ENCODE assay signal across 18 cellular contexts in the genomic region with DNA sequence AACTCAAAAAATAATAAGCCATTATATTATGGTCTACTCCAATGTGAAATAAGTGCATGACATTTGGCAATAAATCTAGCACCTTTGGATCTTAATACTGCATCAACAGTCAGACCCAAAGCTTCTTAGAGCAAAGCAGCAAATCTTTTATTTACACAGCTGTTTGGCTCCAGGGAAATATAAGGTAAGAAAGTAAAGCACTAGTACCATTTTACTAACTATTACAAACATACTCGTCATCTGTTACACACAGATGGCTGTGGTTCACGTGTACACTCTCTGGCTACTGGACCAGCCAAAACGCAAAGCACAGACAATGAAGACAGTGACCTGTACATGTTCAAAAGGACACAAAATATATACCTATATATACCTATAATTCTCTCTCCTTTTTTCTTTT. TPM values are rescaled to one million over a fixed set of nuclear protein-coding genes. Genes with fewer than 3 reads are reported as not detected.
DNase-seq lines count a peak whose midpoint lies in the region; ATAC-seq, FAIRE-seq and TF ChIP-seq lines count a peak whose summit lies in the region.
"Had no signal": no experiment of that assay in that cellular context is flagged by ENCODE, and none has a peak within 500 bp of the region (broad histone marks: within the 10 kb centered on the region; RNA-seq: fewer than 3 reads in every experiment).

No MANE protein-coding gene starts in this region.

- H3K4me3 ChIP-seq in DOHH2 (ENCODE audit: low read length) = peak overlapping the region; percentile 92
- no peak overlapping the region for H3K4me3 ChIP-seq in Loucy (ENCODE audit: low read length, poor library complexity, severe bottlenecking)
- no peak overlapping the region for H3K4me3 ChIP-seq in astrocyte (ENCODE audit: insufficient read depth, low read depth, low read length)
- no peak overlapping the region for H3K4me3 ChIP-seq in mesenchymal stem cell (ENCODE audit: insufficient read depth in 1 of 2, low read depth in 1 of 2, low read length in 2 of 2)
- H3K4me3 ChIP-seq: MG63, testis had no signal

- H2AFZ ChIP-seq in Loucy (ENCODE audit: low read length) (no peak overlapping the region), astrocyte (ENCODE audit: low read depth, low read length) (no peak overlapping the region), mesenchymal stem cell (ENCODE audit: low read depth, low read length) (no peak overlapping the region)

- no peak for TF ChIP-seq CTCF in DOHH2 (IDR thresholded peaks at IDR 0.05; ENCODE audit: low read depth, low read length, poor library complexity, severe bottlenecking)
- no peak for TF ChIP-seq CTCF in Loucy (conservative IDR thresholded peaks at IDR 0.05; ENCODE audit: low read length)
- TF ChIP-seq CTCF in astrocyte (IDR thresholded peaks at IDR 0.05; ENCODE audit: insufficient read depth, low read depth, low read length) = no peak

- DNase-seq in astrocyte (ENCODE audit: low read depth) = no peak
- DNase-seq in mesenchymal stem cell = no peak
- DNase-seq in iPS-NIHi7 (ENCODE audit: extremely low spot score) = no peak
- DNase-seq in NCI-H1930 (lab: John Stamatoyannopoulos, UW) = no peak
- no peak for DNase-seq in activated naive CD4-positive, alpha-beta T cell treated with anti-CD3 and anti-CD28 coated beads, Interleukin-2, amount 50 U/mL, for 72 hours (ENCODE audit: low spot score in 2 of 2)
- DNase-seq: activated CD8-positive, alpha-beta memory T cell treated with anti-CD3 and anti-CD28 coated beads, Interleukin-2, amount 50 U/mL, for 48 hours; cerebellar nuclear complex; EL; left lung; MG63; T-helper 17 cell; testis had no signal

- no peak overlapping the region for H4K8ac ChIP-seq in mesenchymal stem cell (ENCODE audit: low read length)

- H4K91ac ChIP-seq in mesenchymal stem cell (ENCODE audit: low read length) = no peak overlapping the region

- H3F3A ChIP-seq in DOHH2 (ENCODE audit: control insufficient read depth, insufficient read depth) (peaks cover 4% of the 10 kb centered on the region; the same call in 1 of the 2 replicates), Loucy (ENCODE audit: low read depth) (no peaks in the 10 kb centered on the region)

- H3K27ac ChIP-seq in DOHH2 (ENCODE audit: low read depth, low read length) (peak overlapping the region; percentile 35), astrocyte (ENCODE audit: low read depth, low read length) (no peak overlapping the region), mesenchymal stem cell (ENCODE audit: low read length, poor library complexity, severe bottlenecking) (peak overlapping the region; percentile 45)
- H3K27ac ChIP-seq: BLaER1 treated with 17β-estradiol and CSF1 and Interleukin-3, amounts not matched to agents 10 nM and 100 nM; testis had no signal

- no peak overlapping the region for H3K9ac ChIP-seq in Loucy (ENCODE audit: low read depth, low read length, poor library complexity, severe bottlenecking)
- H3K9ac ChIP-seq in astrocyte (ENCODE audit: low read length) = no peak overlapping the region
- H3K9ac ChIP-seq in mesenchymal stem cell (ENCODE audit: low read length) = no peak overlapping the region

- peaks cover 55% of the 10 kb centered on the region for H3K4me1 ChIP-seq in DOHH2 (ENCODE audit: control insufficient read depth, low read length)
- peaks cover 25% of the 10 kb centered on the region for H3K4me1 ChIP-seq in Loucy (ENCODE audit: insufficient read depth, low read length, poor library complexity, severe bottlenecking)
- H3K4me1 ChIP-seq in astrocyte (ENCODE audit: insufficient read depth, low read length) = peaks cover 5% of the 10 kb centered on the region
- peaks cover 4% of the 10 kb centered on the region for H3K4me1 ChIP-seq in mesenchymal stem cell (ENCODE audit: control insufficient read depth, insufficient read depth, low read depth, low read length)

- H3K4me3 Mint-ChIP-seq in astrocyte (ENCODE audit: unreplicated experiment) = peak overlapping the region; percentile 51
- H3K4me3 Mint-ChIP-seq: activated naive CD4-positive, alpha-beta T cell treated with anti-CD3 and anti-CD28 coated beads, Interleukin-2, amount 50 U/mL, for 24 hours; T-helper 17 cell had no signal

- no peaks in the 10 kb centered on the region for H3K9me2 ChIP-seq in DOHH2 (replicated peaks; ENCODE audit: control insufficient read depth, low read length)
- H3K9me2 ChIP-seq in Loucy (replicated peaks; ENCODE audit: low read depth, low read length) = no peaks in the 10 kb centered on the region

- H3K79me2 ChIP-seq in DOHH2 (ENCODE audit: control insufficient read depth, low read length) (peaks cover 97% of the 10 kb centered on the region), Loucy (ENCODE audit: insufficient read depth, low read length) (peaks cover 31% of the 10 kb centered on the region), astrocyte (ENCODE audit: insufficient read depth, low read length) (peaks cover 87% of the 10 kb centered on the region)

- H2BK5ac ChIP-seq in mesenchymal stem cell (ENCODE audit: low read depth, low read length, poor library complexity, severe bottlenecking) = no peak overlapping the region

- H2BK15ac ChIP-seq in mesenchymal stem cell (ENCODE audit: low read depth, poor library complexity, severe bottlenecking) = no peak overlapping the region

- H3K14ac ChIP-seq in mesenchymal stem cell (ENCODE audit: low read length in 2 of 2) = no peak overlapping the region

- no peaks in the 10 kb centered on the region for H3K27me3 Mint-ChIP-seq in astrocyte (ENCODE audit: low read depth, unreplicated experiment)
- H3K27me3 Mint-ChIP-seq: activated naive CD4-positive, alpha-beta T cell treated with anti-CD3 and anti-CD28 coated beads, Interleukin-2, amount 50 U/mL, for 24 hours had no signal

- peaks cover 9% of the 10 kb centered on the region for H3K4me1 Mint-ChIP-seq in astrocyte (ENCODE audit: low read depth, unreplicated experiment)

- H3K9me3 Mint-ChIP-seq in astrocyte (ENCODE audit: unreplicated experiment) = no peaks in the 10 kb centered on the region
- no peaks in the 10 kb centered on the region for H3K9me3 Mint-ChIP-seq in activated naive CD4-positive, alpha-beta T cell treated with anti-CD3 and anti-CD28 coated beads, Interleukin-2, amount 50 U/mL, for 72 hours
- H3K9me3 Mint-ChIP-seq: activated naive CD4-positive, alpha-beta T cell treated with anti-CD3 and anti-CD28 coated beads, Interleukin-2, amount 50 U/mL, for 24 hours had no signal

- ATAC-seq in HG03457 (IDR thresholded peaks at IDR 0.05; ENCODE audit: unreplicated experiment) = no peak
- no peak for ATAC-seq in activated naive CD4-positive, alpha-beta T cell treated with anti-CD3 and anti-CD28 coated beads, Interleukin-2, amount 50 U/mL, for 72 hours
- ATAC-seq: left lung, Right ventricle myocardium inferior, T-helper 17 cell had no signal

- H3K27me3 ChIP-seq in DOHH2 (ENCODE audit: control insufficient read depth, low read length) (no peaks in the 10 kb centered on the region), Loucy (ENCODE audit: insufficient read depth, low read length, poor library complexity, severe bottlenecking) (no peaks in the 10 kb centered on the region), astrocyte (ENCODE audit: insufficient read depth, low read length) (no peaks in the 10 kb centered on the region), mesenchymal stem cell (ENCODE audit: control insufficient read depth in 1 of 2, insufficient read depth in 1 of 2, low read length in 2 of 2) (no peaks in the 10 kb centered on the region)
- H3K27me3 ChIP-seq: BLaER1 treated with 17β-estradiol and CSF1 and Interleukin-3, amounts not matched to agents 10 nM and 100 nM; left lung; MG63; testis had no signal

- no peak overlapping the region for H2BK12ac ChIP-seq in mesenchymal stem cell (ENCODE audit: low read length in 2 of 2)

- H3K36me3 Mint-ChIP-seq in astrocyte (ENCODE audit: low read depth, unreplicated experiment) = peaks cover 3% of the 10 kb centered on the region
- H3K36me3 Mint-ChIP-seq in activated naive CD4-positive, alpha-beta T cell treated with anti-CD3 and anti-CD28 coated beads, Interleukin-2, amount 50 U/mL, for 72 hours = peaks cover 6 to 25% of the 10 kb centered on the region in 2 donors
- H3K36me3 Mint-ChIP-seq: activated naive CD4-positive, alpha-beta T cell treated with anti-CD3 and anti-CD28 coated beads, Interleukin-2, amount 50 U/mL, for 24 hours had no signal

- H3K18ac ChIP-seq in mesenchymal stem cell (ENCODE audit: low read depth in 1 of 2, low read length in 2 of 2) = no peak overlapping the region

- H3K79me1 ChIP-seq in mesenchymal stem cell (replicated peaks; ENCODE audit: low read length, poor library complexity, severe bottlenecking) = peaks cover 6% of the 10 kb centered on the region

- H4K20me1 ChIP-seq in DOHH2 (ENCODE audit: control insufficient read depth, insufficient read depth, low read depth, low read length) (no peaks in the 10 kb centered on the region), Loucy (ENCODE audit: insufficient read depth, low read length, poor library complexity, severe bottlenecking) (peaks cover 13% of the 10 kb centered on the region), astrocyte (ENCODE audit: insufficient read depth, low read length) (peaks cover 10% of the 10 kb centered on the region)

- WGBS in mesenchymal stem cell = 95% methylated on average over 3 of the region's 3 CpGs

- no peak overlapping the region for H2BK120ac ChIP-seq in mesenchymal stem cell (ENCODE audit: low read depth, low read length)

- H3K9me3 ChIP-seq in DOHH2 (ENCODE audit: control insufficient read depth, insufficient read depth, low read length) (no peaks in the 10 kb centered on the region), Loucy (ENCODE audit: insufficient read depth, low read depth, low read length) (no peaks in the 10 kb centered on the region), astrocyte (ENCODE audit: insufficient read depth, low read depth, low read length) (no peaks in the 10 kb centered on the region), mesenchymal stem cell (ENCODE audit: control insufficient read depth, low read length) (no peaks in the 10 kb centered on the region)
- H3K9me3 ChIP-seq: BLaER1 treated with 17β-estradiol and CSF1 and Interleukin-3, amounts not matched to agents 10 nM and 100 nM; left lung; MG63; testis had no signal

- H3K27ac Mint-ChIP-seq in astrocyte (ENCODE audit: unreplicated experiment) = no peak overlapping the region
- no peak overlapping the region for H3K27ac Mint-ChIP-seq in activated naive CD4-positive, alpha-beta T cell treated with anti-CD3 and anti-CD28 coated beads, Interleukin-2, amount 50 U/mL, for 72 hours
- H3K27ac Mint-ChIP-seq: activated naive CD4-positive, alpha-beta T cell treated with anti-CD3 and anti-CD28 coated beads, Interleukin-2, amount 50 U/mL, for 24 hours; T-helper 17 cell had no signal

- H3K4ac ChIP-seq in mesenchymal stem cell (ENCODE audit: low read depth in 1 of 2, low read length in 2 of 2) = no peak overlapping the region

- H3K36me3 ChIP-seq in DOHH2 (ENCODE audit: control insufficient read depth, low read length) (peaks cover 56% of the 10 kb centered on the region), Loucy (ENCODE audit: insufficient read depth, low read length) (no peaks in the 10 kb centered on the region), astrocyte (ENCODE audit: insufficient read depth, low read length) (no peaks in the 10 kb centered on the region), mesenchymal stem cell (ENCODE audit: control insufficient read depth in 1 of 2, insufficient read depth in 2 of 2, low read depth in 1 of 2, low read length in 2 of 2) (no peaks in the 10 kb centered on the region)
- H3K36me3 ChIP-seq: left lung, MG63 had no signal

- no peak overlapping the region for H2AK5ac ChIP-seq in mesenchymal stem cell (ENCODE audit: low read length, severe bottlenecking)

- no peak overlapping the region for H3K23ac ChIP-seq in mesenchymal stem cell (ENCODE audit: low read length in 2 of 2)

- H3K4me2 ChIP-seq in DOHH2 (ENCODE audit: low read length) (peak overlapping the region; percentile 61), Loucy (ENCODE audit: low read depth, low read length, poor library complexity, severe bottlenecking) (peak overlapping the region; percentile 29), astrocyte (ENCODE audit: low read length) (no peak overlapping the region), mesenchymal stem cell (ENCODE audit: low read length, poor library complexity, severe bottlenecking) (peak overlapping the region; percentile 43)

- no peak for FAIRE-seq in astrocyte (lab: Jason Lieb, UNC)

RNA-seq across cellular contexts. Expression of gene FGD6, which starts 2.8 kb away (rescaled TPM):
- total RNA-seq in astrocyte = 25.3 and 26.5 TPM in 2 replicates
- 3.5 TPM for polyA plus RNA-seq in mesenchymal stem cell (2013, experiment 1 of 2)
- polyA plus RNA-seq in mesenchymal stem cell (2013, experiment 2 of 2) = 3.6 TPM
- total RNA-seq in activated naive CD4-positive, alpha-beta T cell treated with anti-CD3 and anti-CD28 coated beads, Interleukin-2, amount 50 U/mL, for 72 hours = 1 to 10 TPM; 1.4 to 1.8 TPM

RNA-seq across cellular contexts. Expression of gene VEZT, which starts 3.1 kb away (rescaled TPM):
- total RNA-seq in astrocyte = 106 and 107 TPM in 2 replicates
- polyA plus RNA-seq in mesenchymal stem cell (2013, experiment 1 of 2) = 67.5 TPM
- polyA plus RNA-seq in mesenchymal stem cell (2013, experiment 2 of 2) = 66.4 TPM
- 10 to 100 TPM; 35.5 to 63.1 TPM for total RNA-seq in activated naive CD4-positive, alpha-beta T cell treated with anti-CD3 and anti-CD28 coated beads, Interleukin-2, amount 50 U/mL, for 72 hours
